Comparison of ENCODE assay signal across 8 cellular contexts in the genomic region with DNA sequence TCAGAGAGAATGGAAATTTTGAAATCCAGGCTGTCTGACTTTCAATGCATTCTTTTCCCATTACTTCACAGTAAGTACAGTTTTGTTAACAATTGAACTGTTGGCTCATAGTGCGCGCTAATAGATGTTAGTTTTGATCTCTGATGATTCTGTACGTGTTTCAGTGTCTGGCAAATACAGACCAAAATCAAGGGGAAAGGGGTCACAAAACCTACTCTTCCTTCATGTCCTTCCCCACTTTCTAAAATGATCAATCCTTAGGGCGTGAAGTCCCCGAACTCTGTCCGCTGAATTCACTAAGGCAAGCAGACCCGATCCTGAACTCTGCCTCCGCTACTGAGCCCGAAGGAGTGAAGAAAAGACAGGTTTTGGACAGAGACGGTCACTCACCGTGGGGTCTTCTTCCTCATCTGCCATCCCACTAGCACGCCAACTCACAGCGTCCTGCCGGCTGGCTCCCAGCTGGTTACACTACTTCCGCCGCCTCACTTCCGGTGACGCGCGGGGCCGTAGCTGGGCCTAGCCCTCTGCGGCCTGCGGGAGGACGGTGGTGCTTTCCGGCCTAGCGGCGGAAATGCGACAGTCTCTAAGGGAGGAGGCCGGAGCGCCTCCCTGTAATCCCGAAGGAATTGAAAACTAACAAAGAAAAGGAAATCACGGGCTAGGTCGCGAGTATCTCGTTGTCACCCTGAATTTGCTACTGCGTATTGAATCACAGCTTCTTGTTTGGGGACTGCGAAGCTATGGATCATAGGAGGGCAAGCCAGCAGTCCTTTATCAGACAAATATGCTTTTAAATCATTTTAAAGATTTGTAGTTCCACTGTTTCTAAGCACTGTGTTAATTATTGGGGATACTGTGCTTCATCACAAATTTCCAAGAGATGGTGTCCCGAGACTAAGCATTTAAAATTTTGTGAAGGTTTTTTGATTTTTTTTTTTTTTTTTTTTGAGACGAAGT. TPM values are rescaled to one million over a fixed set of nuclear protein-coding genes. Genes with fewer than 3 reads are reported as not detected.
DNase-seq lines count a peak whose midpoint lies in the region; ATAC-seq, FAIRE-seq and TF ChIP-seq lines count a peak whose summit lies in the region.

A gene with protein sequence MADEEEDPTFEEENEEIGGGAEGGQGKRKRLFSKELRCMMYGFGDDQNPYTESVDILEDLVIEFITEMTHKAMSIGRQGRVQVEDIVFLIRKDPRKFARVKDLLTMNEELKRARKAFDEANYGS (minus strand): TSS at position 473 of the 960 bp plus-strand sequence. CDS start 56 bp downstream, at position 417.

- peak within 1 kb of the TSS; percentile 98 to 99 for H3K4me3 Mint-ChIP-seq in activated T-cell treated with anti-CD3 and anti-CD28 coated beads, Interleukin-2, amount 50 U/mL, for 72 hours

- intact Hi-C loops in esophagus muscularis mucosa (cut with DNase I), result no loop called here

- H3K4me3 ChIP-seq in esophagus muscularis mucosa, result peak within 1 kb of the TSS; percentile 71 to 96 (median 73)

- TF ChIP-seq CTCF in esophagus muscularis mucosa (IDR thresholded peaks at IDR 0.05), result peak in 2 of 3 experiments; percentile 54 to 55

- FAIRE-seq in RCC 7860 (lab: Jason Lieb, UNC), result peak; percentile 83

- TF ChIP-seq EP300 in esophagus muscularis mucosa (IDR thresholded peaks at IDR 0.05), result no peak

- H3K9me3 Mint-ChIP-seq in activated T-cell treated with anti-CD3 and anti-CD28 coated beads, Interleukin-2, amount 50 U/mL, for 72 hours, result no peaks in the 10 kb centered on the region

- peaks cover 23 to 32% (median 24%) of the 10 kb centered on the region in 4 donors for H3K4me1 ChIP-seq in esophagus muscularis mucosa

- peaks cover 0 to 28% (median 10%) of the 10 kb centered on the region in 4 donors for H3K36me3 ChIP-seq in esophagus muscularis mucosa

- peak; percentile 100 for ATAC-seq in GM21723 (IDR thresholded peaks at IDR 0.05; ENCODE audit: unreplicated experiment)
- ATAC-seq in activated T-cell treated with anti-CD3 and anti-CD28 coated beads, Interleukin-2, amount 50 U/mL, for 72 hours (replicated peaks in 1 of 2), result peak; percentile 100

- TF ChIP-seq POLR2A in esophagus muscularis mucosa (IDR thresholded peaks at IDR 0.05; ENCODE audit: low read depth), result peak; percentile 94

- peak within 1 kb of the TSS; percentile 99 for H3K27ac Mint-ChIP-seq in activated T-cell treated with anti-CD3 and anti-CD28 coated beads, Interleukin-2, amount 50 U/mL, for 72 hours

- peaks cover 22% of the 10 kb centered on the region for H3K4me1 Mint-ChIP-seq in activated T-cell treated with anti-CD3 and anti-CD28 coated beads, Interleukin-2, amount 50 U/mL, for 72 hours (ENCODE audit: low read depth)

- no peaks in the 10 kb centered on the region for H3K27me3 Mint-ChIP-seq in activated T-cell treated with anti-CD3 and anti-CD28 coated beads, Interleukin-2, amount 50 U/mL, for 72 hours (ENCODE audit: low read depth)

- H3K27me3 ChIP-seq in esophagus muscularis mucosa, result no peaks in the 10 kb centered on the region

- DNase-seq in DMS79 treated with DMSO at 0.1 percent for 48 hours (lab: John Stamatoyannopoulos, UW) (peak; percentile 95), KG1 (lab: John Stamatoyannopoulos, UW) (peak; percentile 70), RCC 7860 (ENCODE audit: low spot score) (peak; percentile 87), esophagus muscularis mucosa (ENCODE audit: extremely low spot score) (peak; percentile 98), myocyte (ENCODE audit: low read depth) (peak; percentile 96)
- peak; percentile 92 to 95 for DNase-seq in activated T-cell treated with anti-CD3 and anti-CD28 coated beads, Interleukin-2, amount 50 U/mL, for 72 hours
- DNase-seq in stimulated activated CD8-positive, alpha-beta memory T cell treated with anti-CD3 and anti-CD28 coated beads, Interleukin-7, amount 100 ng/mL, for 48 hours (ENCODE audit: extremely low read depth in 1 of 2, low read depth in 1 of 2), result peak; percentile 82 to 85

- peak within 1 kb of the TSS; percentile 89 to 95 (median 94) for H3K27ac ChIP-seq in esophagus muscularis mucosa (replicated peaks in 1 of 4)

- WGBS in esophagus muscularis mucosa, result 10% methylated on average over 19 of the region's 39 CpGs

- no peaks in the 10 kb centered on the region for H3K9me3 ChIP-seq in esophagus muscularis mucosa

- peaks cover 0 to 6% of the 10 kb centered on the region in 2 donors for H3K36me3 Mint-ChIP-seq in activated T-cell treated with anti-CD3 and anti-CD28 coated beads, Interleukin-2, amount 50 U/mL, for 72 hours (ENCODE audit: insufficient read depth in 2 of 2)

RNA-seq across cellular contexts. Expression of the gene that starts here (rescaled TPM):
- total RNA-seq in activated T-cell treated with anti-CD3 and anti-CD28 coated beads, Interleukin-2, amount 50 U/mL, for 72 hours, result 10 to 100 TPM; 25.9 to 29.4 TPM
- total RNA-seq in esophagus muscularis mucosa, result 10 to 100 TPM; 41.6 to 71.0 (median 51.8) TPM
- total RNA-seq in myocyte, result 83.4 and 93.5 TPM in 2 replicates
- polyA plus RNA-seq in myocyte (2012), result 67.7 TPM

Comparison
In these comparisons a context has a peak if more than half of its experiments do, and no peak if none do; other contexts are left out.
1. Peak in every context shown above with its lines: DNase-seq, ATAC-seq, H3K4me3 ChIP-seq and H3K27ac ChIP-seq.